ENCODE assay signal across 27 cellular contexts in the genomic region with DNA sequence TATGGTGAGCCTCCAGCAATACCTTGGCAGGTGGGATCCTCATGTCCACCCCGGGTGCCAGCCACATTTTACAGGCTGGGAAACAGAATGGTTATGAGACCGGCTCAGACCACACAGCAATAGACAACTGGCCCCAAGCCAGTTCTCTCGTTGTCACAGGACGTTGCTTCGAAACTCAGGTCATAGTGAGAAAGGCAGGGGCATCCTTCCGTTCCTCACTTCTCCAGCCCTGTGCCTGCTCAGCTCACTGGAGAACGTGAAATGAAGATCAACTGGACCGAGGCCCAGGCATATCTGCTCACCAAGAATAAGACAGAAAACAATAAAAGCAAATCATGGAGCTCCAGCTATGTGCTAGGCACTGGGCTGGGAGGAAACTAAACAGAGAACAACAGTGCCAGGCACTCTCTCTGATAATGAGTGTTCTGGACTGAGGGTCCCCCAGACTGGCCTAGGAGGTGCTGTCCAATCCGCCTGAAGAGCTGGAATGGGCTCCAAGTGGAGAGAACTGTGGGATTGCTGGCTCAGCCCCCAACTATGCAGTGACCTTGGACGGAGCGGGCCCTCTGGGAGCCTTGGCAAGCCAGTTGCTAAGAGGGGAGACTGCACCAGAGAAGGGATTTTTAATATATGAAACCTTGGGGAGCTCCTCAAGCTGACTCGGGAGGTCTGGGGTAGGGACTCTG. TPM values are rescaled to one million over a fixed set of nuclear protein-coding genes. Genes with fewer than 3 reads are reported as not detected.
DNase-seq lines count a peak whose midpoint lies in the region; ATAC-seq and TF ChIP-seq lines count a peak whose summit lies in the region.
"Had no signal": no experiment of that assay in that cellular context is flagged by ENCODE, and none has a peak within 500 bp of the region (broad histone marks: within the 10 kb centered on the region; RNA-seq: fewer than 3 reads in every experiment).

No MANE protein-coding gene starts in this region.

- WGBS in adrenal gland, 4 donors, result 46 to 54% (median 49%) methylated on average over 8 to 12 of the region's 12 CpGs
- 70% methylated on average over 12 of the region's 12 CpGs for WGBS in esophagus muscularis mucosa

- H3K36me3 ChIP-seq in adrenal gland (replicated peaks in 1 of 2) (no peaks in the 10 kb centered on the region), esophagus muscularis mucosa (no peaks in the 10 kb centered on the region), subcutaneous abdominal adipose tissue (ENCODE audit: control insufficient read depth in 5 of 5, insufficient read depth in 5 of 5, low read length in 5 of 5) (no peaks in the 10 kb centered on the region)
- H3K36me3 ChIP-seq: MG63, neutrophil, vagina had no signal

- no peak for TF ChIP-seq EP300 in esophagus muscularis mucosa (IDR thresholded peaks at IDR 0.05)

- intact Hi-C loops in adrenal gland (cut with DNase I) (no loop called here), esophagus muscularis mucosa (cut with DNase I) (no loop called here)

- ATAC-seq in left lobe of liver, result peak; percentile 41
- no peak for ATAC-seq in GM19397 (IDR thresholded peaks at IDR 0.05; ENCODE audit: unreplicated experiment)
- no peak for ATAC-seq in GM21423 (IDR thresholded peaks at IDR 0.05; ENCODE audit: unreplicated experiment)
- ATAC-seq: activated CD8-positive, alpha-beta T cell treated with anti-CD3 and anti-CD28 coated beads, Interleukin-2, amount 10 ng/mL, durations not matched to agents 7 days and 5 days; stimulated activated naive B cell treated with anti-CD40 and anti-IgM and Interleukin-4, amounts not matched to agents 10 μg/mL and 1 μg/mL and 100 μg/mL, for 72 hours had no signal

- H3K9ac ChIP-seq in subcutaneous abdominal adipose tissue (ENCODE audit: low read length in 5 of 5), result no peak overlapping the region

- no peak for TF ChIP-seq CTCF in adrenal gland (IDR thresholded peaks at IDR 0.05)
- TF ChIP-seq CTCF in esophagus muscularis mucosa (IDR thresholded peaks at IDR 0.05), result no peak

- DNase-seq in adrenal gland (peak in 5 of 7 donors; percentile 39 to 53 (median 42)), esophagus muscularis mucosa (ENCODE audit: extremely low spot score) (no peak), left lobe of liver (ENCODE audit: low spot score) (no peak), NCI-H1105 (lab: John Stamatoyannopoulos, UW) (no peak)
- DNase-seq: activated CD8-positive, alpha-beta T cell treated with anti-CD3 and anti-CD28 coated beads, Interleukin-2, amount 10 ng/mL, durations not matched to agents 7 days and 5 days; activated naive CD4-positive, alpha-beta T cell treated with Interleukin-2 at 50 U/mL for 16 hours; caudate nucleus; EL; glutamatergic neuron; MG63; NCI-H1436 treated with DMSO at 0.1 percent for 48 hours; NCI-H2107; NCI-H446 treated with DMSO at 0.1 percent for 48 hours; SHP77; stimulated activated CD4-positive, alpha-beta T cell treated with anti-CD3 and anti-CD28 coated beads, Interleukin-4, amount 100 ng/mL, for 1 hour; stimulated activated naive B cell treated with anti-CD40 and anti-IgM and Interleukin-4, amounts not matched to agents 10 μg/mL and 1 μg/mL and 100 μg/mL, for 72 hours; SW 1271 had no signal

- H3K27ac ChIP-seq in adrenal gland (peak overlapping the region in 2 of 5 donors; percentile 41 to 69), esophagus muscularis mucosa (replicated peaks in 1 of 4) (peak overlapping the region in 3 of 4 donors; percentile 0 to 35 (median 3)), subcutaneous abdominal adipose tissue (ENCODE audit: low read depth, low read length) (peak overlapping the region; percentile 0)
- H3K27ac ChIP-seq: HL-60, neutrophil, vagina had no signal

- H3K27me3 ChIP-seq in adrenal gland (no peaks in the 10 kb centered on the region), esophagus muscularis mucosa (peaks cover 0 to 13% (median 0%) of the 10 kb centered on the region in 4 donors), subcutaneous abdominal adipose tissue (ENCODE audit: control insufficient read depth in 5 of 5, insufficient read depth in 4 of 5, low read length in 5 of 5) (peaks cover 0 to 5% (median 2%) of the 10 kb centered on the region in 5 donors)
- H3K27me3 ChIP-seq: MG63, vagina had no signal

- peaks cover 8 to 18% of the 10 kb centered on the region in 2 donors for H3K4me1 ChIP-seq in adrenal gland (replicated peaks in 1 of 2)
- peaks cover 0 to 12% (median 9%) of the 10 kb centered on the region in 4 donors for H3K4me1 ChIP-seq in esophagus muscularis mucosa
- peaks cover 8 to 33% (median 27%) of the 10 kb centered on the region in 5 donors for H3K4me1 ChIP-seq in subcutaneous abdominal adipose tissue (ENCODE audit: control insufficient read depth in 5 of 5, insufficient read depth in 5 of 5, low read length in 5 of 5)
- H3K4me1 ChIP-seq: vagina had no signal

- H3K9me3 ChIP-seq in adrenal gland (replicated peaks in 1 of 3) (no peaks in the 10 kb centered on the region), esophagus muscularis mucosa (no peaks in the 10 kb centered on the region), subcutaneous abdominal adipose tissue (ENCODE audit: control insufficient read depth in 5 of 5, low read length in 5 of 5) (no peaks in the 10 kb centered on the region)
- H3K9me3 ChIP-seq: MG63, neutrophil, vagina had no signal

- H3K4me3 ChIP-seq in adrenal gland (no peak overlapping the region), esophagus muscularis mucosa (no peak overlapping the region), subcutaneous abdominal adipose tissue (ENCODE audit: low read depth in 1 of 5, low read length in 5 of 5) (no peak overlapping the region)
- H3K4me3 ChIP-seq: MG63, vagina had no signal

- no peak for TF ChIP-seq POLR2A in adrenal gland (IDR thresholded peaks at IDR 0.05)
- no peak for TF ChIP-seq POLR2A in esophagus muscularis mucosa (IDR thresholded peaks at IDR 0.05; ENCODE audit: low read depth)

RNA-seq across cellular contexts. Expression of gene FAIM2, which starts 18.8 kb away (rescaled TPM):
- total RNA-seq in adrenal gland (10 to 100 TPM in 3 of 8 donors, 1 to 10 TPM in 4, under 1 TPM in 1; 0.35 to 46.1 (median 3.6) TPM), esophagus muscularis mucosa (10 to 100 TPM in 1 of 4 donors, 1 to 10 TPM in 3; 4.1 to 10.3 (median 7.4) TPM), left lobe of liver (not detected)
- polyA plus RNA-seq in adrenal gland, result 10 to 100 TPM; 13.4 to 50.8 (median 45.9) TPM
- total RNA-seq: renal cortical epithelial cell had no signal

RNA-seq across cellular contexts. Expression of gene AQP2, which starts 28.0 kb away (rescaled TPM):
- total RNA-seq in adrenal gland (10 to 100 TPM in 3 of 8 donors, 1 to 10 TPM in 2, under 1 TPM in 2, not detected in 1; 0.10 to 53.2 (median 2.4) TPM), esophagus muscularis mucosa (not detected), left lobe of liver (not detected)
- 10 to 100 TPM in 1 of 3 donors, under 1 TPM in 2; 0.40 to 81.0 (median 0.61) TPM for polyA plus RNA-seq in adrenal gland
- total RNA-seq: activated CD8-positive, alpha-beta T cell treated with anti-CD3 and anti-CD28 coated beads, Interleukin-2, amount 10 ng/mL, durations not matched to agents 7 days and 5 days; myocyte; OCI-LY7; temporal lobe; vagina had no signal

RNA-seq across cellular contexts. Expression of gene AQP5, which starts 39.2 kb away (rescaled TPM):
- 1 to 10 TPM in 2 of 8 donors, under 1 TPM in 5, not detected in 1; 0.25 to 1.5 (median 0.66) TPM for total RNA-seq in adrenal gland
- 1 to 10 TPM; 1.5 to 2.6 (median 1.6) TPM for polyA plus RNA-seq in adrenal gland
- under 1 TPM in 1 of 4 donors, not detected in 3; 0.83 TPM for total RNA-seq in esophagus muscularis mucosa
- total RNA-seq in left lobe of liver, result not detected
- total RNA-seq: activated CD8-positive, alpha-beta T cell treated with anti-CD3 and anti-CD28 coated beads, Interleukin-2, amount 10 ng/mL, durations not matched to agents 7 days and 5 days; myocyte; OCI-LY7; renal cortical epithelial cell; vagina had no signal

RNA-seq across cellular contexts. Expression of gene AQP6, which starts 50.3 kb away (rescaled TPM):
- total RNA-seq in adrenal gland (under 1 TPM in 2 of 8 donors, not detected in 6; 0.28 to 0.29 TPM), esophagus muscularis mucosa (under 1 TPM in 1 of 4 donors, not detected in 3; 0.11 TPM), left lobe of liver (0.28 TPM)
- polyA plus RNA-seq in adrenal gland, result 1 to 10 TPM in 1 of 3 donors, under 1 TPM in 1, not detected in 1; 0.20 to 1.1 TPM
- total RNA-seq: activated CD8-positive, alpha-beta T cell treated with anti-CD3 and anti-CD28 coated beads, Interleukin-2, amount 10 ng/mL, durations not matched to agents 7 days and 5 days; myocyte; OCI-LY7; renal cortical epithelial cell; vagina had no signal

Comparison
In these comparisons a context has a peak if more than half of its experiments do, and no peak if none do; other contexts are left out.
1. DNase-seq: peak in adrenal gland (5 of 7); none in esophagus muscularis mucosa (single experiment), left lobe of liver (single experiment) and NCI-H1105 (single experiment).